19 cellular contexts compared by ENCODE assay signal in genomic region chr15:42148808-42149492, GRCh38. TPM values are rescaled to one million over a fixed set of nuclear protein-coding genes. Genes with fewer than 3 reads are reported as not detected.
"Had no signal": no experiment of that assay in that cellular context is flagged by ENCODE, and none has a peak within 500 bp of the region (broad histone marks: within the 10 kb centered on the region; RNA-seq: fewer than 3 reads in every experiment).

No MANE protein-coding gene starts in this region.

- H3K9me3 Mint-ChIP-seq: activated CD4-positive, alpha-beta memory T cell treated with anti-CD3 and anti-CD28 coated beads for 36 hours; activated T-cell treated with anti-CD3 and anti-CD28 coated beads, Interleukin-2, amount 50 U/mL, for 72 hours; naive thymus-derived CD8-positive, alpha-beta T cell; stimulated activated naive CD8-positive, alpha-beta T cell treated with anti-CD3 and anti-CD28 coated beads, Interleukin-15, Interleukin-2, amounts not matched to agents 100 ng/mL and 50 ng/mL, for 24 hours had no signal

- H3K4me3 ChIP-seq: ascending aorta, breast epithelium, gastroesophageal sphincter, psoas muscle, sigmoid colon, spleen, testis, upper lobe of left lung had no signal

- ATAC-seq: activated T-cell treated with anti-CD3 and anti-CD28 coated beads, Interleukin-2, amount 50 U/mL, for 72 hours; gastroesophageal sphincter; left lobe of liver; naive thymus-derived CD8-positive, alpha-beta T cell; psoas muscle; T-helper 17 cell had no signal

- H3K9me3 ChIP-seq: ascending aorta, breast epithelium, gastroesophageal sphincter, psoas muscle, sigmoid colon, spleen, testis, upper lobe of left lung had no signal

- FAIRE-seq: islet of Langerhans had no signal

- H3K4me1 ChIP-seq: breast epithelium, gastroesophageal sphincter, sigmoid colon, spleen, testis had no signal

- DNase-seq: activated CD4-positive, alpha-beta memory T cell treated with anti-CD3 and anti-CD28 coated beads for 36 hours; activated T-cell treated with anti-CD3 and anti-CD28 coated beads, Interleukin-2, amount 50 U/mL, for 72 hours; erythroblast; naive thymus-derived CD8-positive, alpha-beta T cell; nucleus accumbens; psoas muscle; sigmoid colon; spleen; T-helper 17 cell; testis; WERI-Rb-1 had no signal

- H3K27ac Mint-ChIP-seq: activated CD4-positive, alpha-beta memory T cell treated with anti-CD3 and anti-CD28 coated beads for 36 hours; activated T-cell treated with anti-CD3 and anti-CD28 coated beads, Interleukin-2, amount 50 U/mL, for 72 hours; stimulated activated naive CD8-positive, alpha-beta T cell treated with anti-CD3 and anti-CD28 coated beads, Interleukin-15, Interleukin-2, amounts not matched to agents 100 ng/mL and 50 ng/mL, for 24 hours; T-helper 17 cell had no signal

- H3K36me3 ChIP-seq: ascending aorta, breast epithelium, gastroesophageal sphincter, sigmoid colon, spleen, upper lobe of left lung, WERI-Rb-1 had no signal

- H3K27me3 ChIP-seq: ascending aorta, breast epithelium, sigmoid colon, testis, upper lobe of left lung had no signal

- H3K27me3 Mint-ChIP-seq: activated CD4-positive, alpha-beta memory T cell treated with anti-CD3 and anti-CD28 coated beads for 36 hours; stimulated activated naive CD8-positive, alpha-beta T cell treated with anti-CD3 and anti-CD28 coated beads, Interleukin-15, Interleukin-2, amounts not matched to agents 100 ng/mL and 50 ng/mL, for 24 hours had no signal

- H3K4me3 Mint-ChIP-seq: activated CD4-positive, alpha-beta memory T cell treated with anti-CD3 and anti-CD28 coated beads for 36 hours; activated T-cell treated with anti-CD3 and anti-CD28 coated beads, Interleukin-2, amount 50 U/mL, for 72 hours; naive thymus-derived CD8-positive, alpha-beta T cell; stimulated activated naive CD8-positive, alpha-beta T cell treated with anti-CD3 and anti-CD28 coated beads, Interleukin-15, Interleukin-2, amounts not matched to agents 100 ng/mL and 50 ng/mL, for 24 hours; T-helper 17 cell had no signal

- H3K4me1 Mint-ChIP-seq: T-helper 17 cell had no signal

- H3K36me3 Mint-ChIP-seq: activated CD4-positive, alpha-beta memory T cell treated with anti-CD3 and anti-CD28 coated beads for 36 hours had no signal

- H3K27ac ChIP-seq: ascending aorta, breast epithelium, gastroesophageal sphincter, psoas muscle, sigmoid colon, spleen, testis, WERI-Rb-1 had no signal

RNA-seq across cellular contexts. Expression of gene PLA2G4F, which starts 7.5 kb away (rescaled TPM):
- total RNA-seq: activated CD4-positive, alpha-beta memory T cell treated with anti-CD3 and anti-CD28 coated beads for 36 hours; ascending aorta; naive thymus-derived CD8-positive, alpha-beta T cell; spleen; T-helper 17 cell had no signal

RNA-seq across cellular contexts. Expression of gene PLA2G4D, which starts 54.6 kb away (rescaled TPM):
- total RNA-seq: activated CD4-positive, alpha-beta memory T cell treated with anti-CD3 and anti-CD28 coated beads for 36 hours; activated T-cell treated with anti-CD3 and anti-CD28 coated beads, Interleukin-2, amount 50 U/mL, for 72 hours; ascending aorta; breast epithelium; gastroesophageal sphincter; left lobe of liver; mucosa of gallbladder; naive thymus-derived CD8-positive, alpha-beta T cell; psoas muscle; spleen; T-helper 17 cell; upper lobe of left lung had no signal
- polyA plus RNA-seq: naive thymus-derived CD8-positive, alpha-beta T cell; psoas muscle; spleen had no signal
